In genomic region chr3:125591116-125591755, GRCh38 we compare ENCODE assay signal across 16 cellular contexts. TPM values are rescaled to one million over a fixed set of nuclear protein-coding genes. Genes with fewer than 3 reads are reported as not detected.
DNase-seq lines count a peak whose midpoint lies in the region; ATAC-seq, FAIRE-seq and TF ChIP-seq lines count a peak whose summit lies in the region.
"Had no signal": no experiment of that assay in that cellular context is flagged by ENCODE, and none has a peak within 500 bp of the region (broad histone marks: within the 10 kb centered on the region; RNA-seq: fewer than 3 reads in every experiment).

No MANE protein-coding gene starts in this region.

- BruUV-seq in HepG2 (replicated peaks; lab: Mats Ljungman, UMichigan): no TSS peak

- no peak for TF ChIP-seq EP300 in HepG2 (IDR thresholded peaks at IDR 0.05; ENCODE audit: low read depth in 2 of 2, low read length in 2 of 2)
- no peak for TF ChIP-seq EP300 in HepG2 (CRISPR knock-in tag; IDR thresholded peaks at IDR 0.05; ENCODE audit: borderline replicate concordance)

- peak overlapping the region; percentile 29; the same call in 1 of the 2 replicates for H3K4me3 ChIP-seq in ACC112 (ENCODE audit: low read depth, low read length)
- no peak overlapping the region for H3K4me3 ChIP-seq in HepG2 (replicated peaks in 1 of 3; ENCODE audit: insufficient read depth in 1 of 3, low read depth in 2 of 3, low read length in 3 of 3)
- H3K4me3 ChIP-seq: vagina had no signal

- H3K27me3 ChIP-seq in ACC112 (ENCODE audit: insufficient read depth, low read length) (no peaks in the 10 kb centered on the region), HepG2 (ENCODE audit: control insufficient read depth in 1 of 2, insufficient read depth in 2 of 2, low read length in 2 of 2) (no peaks in the 10 kb centered on the region; a peak in 1 of 5 replicates)
- H3K27me3 ChIP-seq: BE2C, vagina had no signal

- DNase-seq in GM18507 (ENCODE audit: extremely low spot score, insufficient read length, low read depth): no peak
- no peak for DNase-seq in activated B cell treated with CpG ODN at 0.5 μM for 24 hours
- DNase-seq in HepG2 (ENCODE audit: low spot score): no peak
- no peak for DNase-seq in amygdala (lab: John Stamatoyannopoulos, UW)
- no peak for DNase-seq in NCI-H2029 (lab: John Stamatoyannopoulos, UW)
- no peak for DNase-seq in activated CD8-positive, alpha-beta memory T cell treated with anti-CD3 and anti-CD28 coated beads for 24 hours
- no peak for DNase-seq in G401 (ENCODE audit: low spot score)
- DNase-seq: BE2C; central memory CD4-positive, alpha-beta T cell; naive thymus-derived CD8-positive, alpha-beta T cell; NCI-H1092 treated with DMSO at 0.1 percent for 48 hours; NCI-H524 treated with DMSO at 0.1 percent for 48 hours had no signal

- intact Hi-C loops in activated B cell treated with CpG ODN at 0.5 μM for 24 hours (cut with micrococcal nuclease): loop anchor here (5.0 to 10.0 kb wide), 5 partner anchors 446 to 2004 kb away; partner anchors contain the start of genes MCM2, SLC41A3, TPRA1 and UMPS
- intact Hi-C loops in HepG2 (cut with micrococcal nuclease; ENCODE audit: unreplicated experiment): loop anchor here (10.0 kb wide), 1 partner anchor 756 kb away; no protein-coding TSS in a partner anchor

- FAIRE-seq in GM18507 (lab: Jason Lieb, UNC) (peak; percentile 49), HepG2 (lab: Jason Lieb, UNC) (no peak)

- H3K27ac ChIP-seq in ACC112 (ENCODE audit: low read depth, low read length) (no peak overlapping the region), HepG2 (ENCODE audit: extremely low read length, insufficient read depth, low read length) (no peak overlapping the region)
- H3K27ac ChIP-seq: vagina had no signal

- peaks cover 22% of the 10 kb centered on the region for H3K36me3 Mint-ChIP-seq in activated B cell treated with CpG ODN at 0.5 μM for 24 hours (ENCODE audit: low read depth)

- TF ChIP-seq POLR2A in HepG2 (IDR thresholded peaks at IDR 0.05; ENCODE audit: insufficient read depth in 1 of 2, low read depth in 2 of 2, low read length in 2 of 2): no peak

- POLR2A ChIA-PET in activated B cell treated with CpG ODN at 0.5 μM for 24 hours (lab: Charles Lee) (interaction anchor here (3.3 kb wide), 1 partner anchor 72 kb away, joined by 17 read pairs; the partner anchor contains the start of gene SNX4), HepG2 (lab: Yijun Ruan, JAX) (interaction anchor here (1.5 kb wide), 1 partner anchor 71 kb away, joined by 7 read pairs; the partner anchor contains the start of gene SNX4)

- H3K9me3 Mint-ChIP-seq in activated B cell treated with CpG ODN at 0.5 μM for 24 hours: no peaks in the 10 kb centered on the region
- H3K9me3 Mint-ChIP-seq: activated T-helper 1 cell treated with anti-CD3 and anti-CD28 coated beads, Interleukin-12 subunit alpha, Interleukin-12 subunit beta, Interleukin-2, Interleukin-4 antibody, amounts not matched to agents 30 ng/mL and 10 ng/mL and 1 ng/mL, durations not matched to agents 14 hours and 24 hours and 36 hours; naive thymus-derived CD8-positive, alpha-beta T cell had no signal

- in situ Hi-C loops in HepG2 (cut with HindIII; ENCODE audit: extremely low pct_ligation_motif_present, low pct_unique_long_range_greater_than_20kb): no loop called here
- in situ Hi-C loops in G401 (cut with HindIII; ENCODE audit: low sequenced_read_pairs): no loop called here

- H3K4me3 Mint-ChIP-seq in activated B cell treated with CpG ODN at 0.5 μM for 24 hours: no peak overlapping the region
- H3K4me3 Mint-ChIP-seq: activated T-helper 1 cell treated with anti-CD3 and anti-CD28 coated beads, Interleukin-12 subunit alpha, Interleukin-12 subunit beta, Interleukin-2, Interleukin-4 antibody, amounts not matched to agents 30 ng/mL and 10 ng/mL and 1 ng/mL, durations not matched to agents 14 hours and 24 hours and 36 hours had no signal

- H2AFZ ChIP-seq in ACC112 (ENCODE audit: low read length, unreplicated experiment) (no peak overlapping the region), HepG2 (ENCODE audit: low read length) (no peak overlapping the region)

- ATAC-seq in activated B cell treated with CpG ODN at 0.5 μM for 24 hours (ENCODE audit: low read depth) (no peak), HepG2 (no peak)
- ATAC-seq: activated CD4-positive, CD25-positive, alpha-beta regulatory T cell treated with anti-CD3 and anti-CD28 coated beads, Interleukin-2, amount 50 U/mL, for 24 hours; naive thymus-derived CD8-positive, alpha-beta T cell had no signal

- H3K4me2 ChIP-seq in HepG2 (ENCODE audit: low read depth, low read length): peak overlapping the region; percentile 37

- H3K79me2 ChIP-seq in ACC112 (ENCODE audit: control insufficient read depth, insufficient read depth, low read length, unreplicated experiment) (peaks cover 65% of the 10 kb centered on the region), HepG2 (ENCODE audit: insufficient read depth, low read length) (peaks cover 63% of the 10 kb centered on the region)

- no peaks in the 10 kb centered on the region for H3K36me3 ChIP-seq in ACC112 (ENCODE audit: insufficient read depth, low read length)
- peaks cover 1 to 4% of the 10 kb centered on the region in 2 experiments; a peak in 3 of 5 replicates for H3K36me3 ChIP-seq in HepG2 (replicated peaks in 1 of 2; ENCODE audit: control insufficient read depth in 1 of 2, insufficient read depth in 2 of 2, low read length in 2 of 2)
- H3K36me3 ChIP-seq: BE2C, vagina had no signal

- TF ChIP-seq RAD21 in HepG2 (CRISPR knock-in tag; IDR thresholded peaks at IDR 0.05): no peak

- H3K4me1 ChIP-seq in ACC112 (ENCODE audit: control insufficient read depth, insufficient read depth, low read length, unreplicated experiment) (peaks cover 34% of the 10 kb centered on the region), HepG2 (ENCODE audit: insufficient read depth, low read length) (peaks cover 33% of the 10 kb centered on the region)

- H3K4me1 Mint-ChIP-seq in activated B cell treated with CpG ODN at 0.5 μM for 24 hours: peaks cover 64% of the 10 kb centered on the region

- CTCF ChIA-PET in activated B cell treated with CpG ODN at 0.5 μM for 24 hours (lab: Charles Lee) (interaction anchor here (0.7 kb wide), 1 partner anchor 9 kb away, joined by 3 read pairs; no protein-coding TSS in a partner anchor), HepG2 (lab: Yijun Ruan, JAX; ENCODE audit: low intra/inter-chr PET ratio, low total read pairs) (no interaction called here)

- no peaks in the 10 kb centered on the region for H4K20me1 ChIP-seq in HepG2 (ENCODE audit: insufficient read depth, low read length)

- H3K27me3 Mint-ChIP-seq in activated B cell treated with CpG ODN at 0.5 μM for 24 hours: no peaks in the 10 kb centered on the region
- H3K27me3 Mint-ChIP-seq: naive thymus-derived CD8-positive, alpha-beta T cell had no signal

- TF ChIP-seq CTCF in activated B cell treated with CpG ODN at 0.5 μM for 24 hours (IDR thresholded peaks at IDR 0.05) (no peak), HepG2 (CRISPR knock-in tag; IDR thresholded peaks at IDR 0.05) (no peak)

- 90% methylated on average over 1 of the region's 1 CpG for WGBS in HepG2 (ENCODE audit: low lambda C conversion rate)

- H3K9me3 ChIP-seq in HepG2 (ENCODE audit: low read length): no peaks in the 10 kb centered on the region
- H3K9me3 ChIP-seq: BE2C, vagina had no signal

- H3K27ac Mint-ChIP-seq in activated B cell treated with CpG ODN at 0.5 μM for 24 hours: peak overlapping the region; percentile 74
- H3K27ac Mint-ChIP-seq: activated T-helper 1 cell treated with anti-CD3 and anti-CD28 coated beads, Interleukin-12 subunit alpha, Interleukin-12 subunit beta, Interleukin-2, Interleukin-4 antibody, amounts not matched to agents 30 ng/mL and 10 ng/mL and 1 ng/mL, durations not matched to agents 14 hours and 24 hours and 36 hours had no signal

- no peak overlapping the region for H3K9ac ChIP-seq in HepG2 (ENCODE audit: insufficient read depth, low read depth, low read length)

TF ChIP-seq in HepG2, 621 proteins besides CTCF, POLR2A, EP300 and RAD21:
- TF ChIP-seq GFI1 (CRISPR knock-in tag; IDR thresholded peaks at IDR 0.05; ENCODE audit: borderline replicate concordance) (no peak), ONECUT2 (CRISPR knock-in tag; IDR thresholded peaks at IDR 0.05) (no peak), YEATS4 (CRISPR knock-in tag; IDR thresholded peaks at IDR 0.05; ENCODE audit: borderline replicate concordance) (no peak), ZNF570 (CRISPR knock-in tag; IDR thresholded peaks at IDR 0.05; ENCODE audit: borderline replicate concordance) (no peak), ZFX (CRISPR knock-in tag; IDR thresholded peaks at IDR 0.05; ENCODE audit: low read depth) (no peak)

RNA-seq across cellular contexts. Expression of gene OSBPL11, which starts 4.1 kb away (rescaled TPM):
- 15.8 and 17.5 TPM in 2 replicates for total RNA-seq in activated B cell treated with CpG ODN at 0.5 μM for 24 hours
- total RNA-seq in HepG2 (2016; rRNA removed; fragmentation: Illumina TruSeq; extraction: Trizol): 10.9 and 18.7 TPM in 2 replicates
- total RNA-seq in HepG2 (2016; cell fraction: cytosol; rRNA removed; fragmentation: Illumina TruSeq; extraction: Trizol; ENCODE audit: low read depth): 2.9 and 3.2 TPM in 2 replicates
- total RNA-seq in HepG2 (2016; cell fraction: insoluble cytoplasmic fraction; rRNA removed; fragmentation: Illumina TruSeq; extraction: Trizol): 11.5 and 16.9 TPM in 2 replicates
- 9.0 and 9.8 TPM in 2 replicates for total RNA-seq in HepG2 (2016; cell fraction: membrane; rRNA removed; fragmentation: Illumina TruSeq; extraction: Trizol)
- total RNA-seq in HepG2 (2016; cell fraction: nucleus; rRNA removed; fragmentation: Illumina TruSeq; extraction: Trizol): 8.9 and 9.6 TPM in 2 replicates
- polyA plus RNA-seq in HepG2 (2011; rRNA removed): 3.9 TPM in 2 replicates
- 2.0 and 3.4 TPM in 2 replicates for polyA plus RNA-seq in HepG2 (2011; cell fraction: cytosol; rRNA removed)
- polyA plus RNA-seq in HepG2 (2011; cell fraction: nucleus; rRNA removed): 1.5 and 1.7 TPM in 2 replicates
- polyA plus RNA-seq in HepG2 (2012): 6.5 and 7.2 TPM in 2 replicates
- 1.2 TPM in 2 replicates for polyA plus RNA-seq in HepG2 (2016; cell fraction: cytosol; fragmentation: Illumina TruSeq; extraction: Trizol; ENCODE audit: low read depth)
- polyA plus RNA-seq in HepG2 (2016; cell fraction: insoluble cytoplasmic fraction; fragmentation: Illumina TruSeq; extraction: Trizol; ENCODE audit: low read depth): 15.7 and 16.2 TPM in 2 replicates
- 4.6 and 4.7 TPM in 2 replicates for polyA plus RNA-seq in HepG2 (2016; cell fraction: membrane; fragmentation: Illumina TruSeq; extraction: Trizol; ENCODE audit: low read depth)
- polyA plus RNA-seq in HepG2 (2016; cell fraction: nucleus; fragmentation: Illumina TruSeq; extraction: Trizol; ENCODE audit: insufficient read depth, low read depth): 10.4 and 11.5 TPM in 2 replicates
- 5.5 and 9.0 TPM in 2 replicates for polyA minus RNA-seq in HepG2 (2011; rRNA and poly(A)+ RNA removed; ENCODE audit: low replicate concordance)
- polyA minus RNA-seq in HepG2 (2011; cell fraction: cytosol; rRNA and poly(A)+ RNA removed): 4.7 and 6.8 TPM in 2 replicates
- polyA minus RNA-seq in HepG2 (2011; cell fraction: nucleus; rRNA and poly(A)+ RNA removed): 5.5 and 6.8 TPM in 2 replicates
- total RNA-seq in G401 (2014; rRNA removed; shearing (Covaris generic)): 5.7 and 11.7 TPM in 2 replicates
